ENCODE assay signal across 8 cellular contexts in genomic region chr12:56128669-56129209, GRCh38. TPM values are rescaled to one million over a fixed set of nuclear protein-coding genes. Genes with fewer than 3 reads are reported as not detected.
DNase-seq lines count a peak whose midpoint lies in the region; ATAC-seq, FAIRE-seq and TF ChIP-seq lines count a peak whose summit lies in the region.

No MANE protein-coding gene starts in this region.

- whole genome bisulfite sequencing in body of pancreas, 2 donors = 0 to 1% methylated on average over 17 to 21 of the region's 21 CpGs

- intact Hi-C loops in body of pancreas (cut with DNase I) (no loop called here), kidney (cut with DNase I) (loop anchor here (10.0 kb wide), 1 partner anchor 56 kb away; the partner anchor contains the start of gene SMARCC2), posterior vena cava (cut with DNase I) (no loop called here)

- TF ChIP-seq POLR2A in body of pancreas (IDR thresholded peaks at IDR 0.05) = no peak

- peak overlapping the region; percentile 90 to 95 for H3K9ac ChIP-seq in kidney (ENCODE audit: low read length in 2 of 2)

- in situ Hi-C loops in G401 (cut with HindIII; ENCODE audit: low sequenced_read_pairs) = no loop called here

- ATAC-seq in body of pancreas = peak; percentile 1

- peaks cover 41% of the 10 kb centered on the region for H3K4me1 ChIP-seq in body of pancreas
- H3K4me1 ChIP-seq in kidney (ENCODE audit: control insufficient read depth in 1 of 2, insufficient read depth in 1 of 2, low read depth in 1 of 2, low read length in 2 of 2) = peaks cover 12 to 25% of the 10 kb centered on the region in 2 donors

- TF ChIP-seq CTCF in LNCaP clone FGC (IDR thresholded peaks at IDR 0.05; ENCODE audit: control insufficient read depth, extremely low read depth, insufficient read depth) = no peak
- TF ChIP-seq CTCF in body of pancreas (IDR thresholded peaks at IDR 0.05) = no peak
- TF ChIP-seq CTCF in kidney (IDR thresholded peaks at IDR 0.05; ENCODE audit: borderline replicate concordance, extremely low read depth, insufficient read depth) = no peak

- DNase-seq in G401 (ENCODE audit: low spot score) = peak; percentile 32
- DNase-seq in LNCaP clone FGC (ENCODE audit: low read depth) = no peak
- peak in 1 of 4 donors; percentile 38 for DNase-seq in body of pancreas
- DNase-seq in kidney = peak; percentile 84
- peak in 20 of 49 donors; percentile 17 to 49 (median 32) for DNase-seq in substantia nigra (lab: John Stamatoyannopoulos, UW)
- no peak for DNase-seq in posterior vena cava (ENCODE audit: low spot score)
- no peak for DNase-seq in NCI-H446 treated with DMSO at 0.1 percent for 48 hours (lab: John Stamatoyannopoulos, UW)
- no peak for DNase-seq in HTR-8/SVneo (ENCODE audit: insufficient read length, low spot score)

- no peaks in the 10 kb centered on the region for H3K9me3 ChIP-seq in body of pancreas
- H3K9me3 ChIP-seq in kidney (ENCODE audit: control insufficient read depth in 1 of 2, low read length in 2 of 2) = no peaks in the 10 kb centered on the region

- H3K27ac ChIP-seq in body of pancreas (peak overlapping the region; percentile 91 to 92 (median 92)), kidney (ENCODE audit: low read depth in 2 of 2, low read length in 2 of 2) (peak overlapping the region; percentile 88 to 90), substantia nigra (ENCODE audit: low read depth, low read length, poor library complexity, severe bottlenecking) (peak overlapping the region; percentile 70)

- H3K36me3 ChIP-seq in body of pancreas (replicated peaks in 1 of 2; ENCODE audit: insufficient read depth in 1 of 2, low read depth in 2 of 2) = peaks cover 0 to 10% of the 10 kb centered on the region in 2 donors
- peaks cover 18 to 20% of the 10 kb centered on the region in 2 donors for H3K36me3 ChIP-seq in kidney (ENCODE audit: control insufficient read depth in 1 of 2, insufficient read depth in 2 of 2, low read length in 2 of 2)

- FAIRE-seq in kidney (lab: Jason Lieb, UNC) = no peak
- FAIRE-seq in HTR-8/SVneo (lab: Jason Lieb, UNC) = no peak

- H3K4me3 ChIP-seq in LNCaP clone FGC (ENCODE audit: low read depth, low read length) = peak overlapping the region; percentile 88
- H3K4me3 ChIP-seq in body of pancreas = peak overlapping the region; percentile 26 to 77
- H3K4me3 ChIP-seq in kidney (ENCODE audit: low read length in 2 of 2) = peak overlapping the region; percentile 80 to 82

- H3K27me3 ChIP-seq in body of pancreas = no peaks in the 10 kb centered on the region

RNA-seq across cellular contexts. Expression of gene ESYT1, which starts 0.7 kb away (rescaled TPM):
- total RNA-seq in G401 (2014; rRNA removed; shearing (Covaris generic)) = 108 and 114 TPM in 2 replicates
- total RNA-seq in body of pancreas (100 to 1,000 TPM in 1 of 2 donors, 10 to 100 TPM in 1; 43.3 to 182 TPM), kidney (104 TPM), posterior vena cava (100 to 1,000 TPM; 113 to 120 TPM)
- polyA plus RNA-seq in kidney (ENCODE audit: insufficient read depth, low read depth, low replicate concordance) = 40.4 TPM

RNA-seq across cellular contexts. Expression of gene ZC3H10, which starts 10.7 kb away (rescaled TPM):
- 2.9 and 3.3 TPM in 2 replicates for total RNA-seq in G401 (2014; rRNA removed; shearing (Covaris generic))
- total RNA-seq in body of pancreas (10 to 100 TPM in 1 of 2 donors, under 1 TPM in 1; 0.99 to 11.2 TPM), kidney (8.6 TPM), posterior vena cava (1 to 10 TPM; 7.9 to 8.0 TPM)
- polyA plus RNA-seq in kidney (ENCODE audit: insufficient read depth, low read depth, low replicate concordance) = 2.4 TPM

RNA-seq across cellular contexts. Expression of gene RPL41, which starts 12.3 kb away (rescaled TPM):
- 3,225 and 5,126 TPM in 2 replicates for total RNA-seq in G401 (2014; rRNA removed; shearing (Covaris generic))
- total RNA-seq in body of pancreas (1,000 to 10,000 TPM; 1,174 to 2,214 TPM), kidney (2,987 TPM), posterior vena cava (1,000 to 10,000 TPM; 2,364 to 2,753 TPM)
- polyA plus RNA-seq in kidney (ENCODE audit: insufficient read depth, low read depth, low replicate concordance) = 5,602 TPM

RNA-seq across cellular contexts. Expression of gene MYL6B, which starts 23.6 kb away (rescaled TPM):
- 115 and 166 TPM in 2 replicates for total RNA-seq in G401 (2014; rRNA removed; shearing (Covaris generic))
- total RNA-seq in body of pancreas (10 to 100 TPM in 1 of 2 donors, 1 to 10 TPM in 1; 7.5 to 24.1 TPM), kidney (48.2 TPM), posterior vena cava (10 to 100 TPM; 32.9 to 35.7 TPM)
- polyA plus RNA-seq in kidney (ENCODE audit: insufficient read depth, low read depth, low replicate concordance) = 142 TPM

RNA-seq across cellular contexts. Expression of gene PA2G4, which starts 24.4 kb away (rescaled TPM):
- 357 and 451 TPM in 2 replicates for total RNA-seq in G401 (2014; rRNA removed; shearing (Covaris generic))
- total RNA-seq in body of pancreas (100 to 1,000 TPM in 1 of 2 donors, 10 to 100 TPM in 1; 49.4 to 107 TPM), kidney (76.8 TPM), posterior vena cava (10 to 100 TPM; 59.3 to 71.7 TPM)
- 72.4 TPM for polyA plus RNA-seq in kidney (ENCODE audit: insufficient read depth, low read depth, low replicate concordance)

Comparison
In these comparisons a context has a peak if more than half of its experiments do, and no peak if none do; other contexts are left out.
1. DNase-seq: peak in G401 (single experiment) and kidney (single experiment); none in LNCaP clone FGC (single experiment), posterior vena cava (single experiment), NCI-H446 treated with DMSO at 0.1 percent for 48 hours (single experiment) and HTR-8/SVneo (single experiment).
2. Peak in every context shown above with its lines, with median percentiles within 50 percentile points of each other: H3K4me3 ChIP-seq and H3K27ac ChIP-seq.